Comparison of ENCODE assay signal across 26 cellular contexts in genomic region chrX:5746231-5746630, GRCh38.
"Had no signal": no experiment of that assay in that cellular context is flagged by ENCODE, and none has a peak within 500 bp of the region (broad histone marks: within the 10 kb centered on the region; RNA-seq: fewer than 3 reads in every experiment).

No MANE protein-coding gene starts in this region.

- H3K27me3 Mint-ChIP-seq: naive thymus-derived CD8-positive, alpha-beta T cell; stimulated activated naive B cell treated with anti-CD40 and anti-IgM and Interleukin-4, amounts not matched to agents 10 μg/mL and 1 μg/mL and 100 μg/mL, for 72 hours had no signal

- H3K4me3 ChIP-seq: hepatocyte, left ventricle myocardium inferior, lung, ovary, prostate gland, skin epidermis, suprapubic skin, thoracic aorta, tibial artery, upper lobe of right lung had no signal

- H3K27ac Mint-ChIP-seq: naive thymus-derived CD8-positive, alpha-beta T cell; nephron; stimulated activated naive B cell treated with anti-CD40 and anti-IgM and Interleukin-4, amounts not matched to agents 10 μg/mL and 1 μg/mL and 100 μg/mL, for 72 hours had no signal

- H3K4me1 ChIP-seq: left ventricle myocardium inferior, prostate gland, suprapubic skin, tibial artery, upper lobe of right lung had no signal

- H3K4me2 ChIP-seq: hepatocyte had no signal

- H3K27me3 ChIP-seq: hepatocyte, ovary, suprapubic skin, tibial artery, upper lobe of right lung had no signal

- H3K27ac ChIP-seq: hepatocyte, left ventricle myocardium inferior, ovary, prostate gland, skin epidermis, suprapubic skin, thoracic aorta, tibial artery, upper lobe of right lung had no signal

- H3K9me3 ChIP-seq: ovary, prostate gland, suprapubic skin, thoracic aorta, tibial artery, upper lobe of right lung had no signal

- H3K36me3 Mint-ChIP-seq: naive thymus-derived CD8-positive, alpha-beta T cell had no signal

- H3K9me3 Mint-ChIP-seq: nephron had no signal

- DNase-seq: islet precursor cell; left ventricle myocardium inferior; mesenchymal stem cell; naive thymus-derived CD8-positive, alpha-beta T cell; ovary; posterior cingulate gyrus; retina; right cardiac atrium; stimulated activated CD4-positive, alpha-beta T cell treated with anti-CD3 and anti-CD28 coated beads, Interleukin-12 subunit alpha, Interleukin-12 subunit beta, amount 100 ng/mL, for 4 hours; stimulated activated CD4-positive, alpha-beta T cell treated with anti-CD3 and anti-CD28 coated beads, Interleukin-15, amount 100 ng/mL, for 24 hours; stimulated activated CD4-positive, alpha-beta T cell treated with anti-CD3 and anti-CD28 coated beads, Interleukin-2, amount 100 ng/mL, for 24 hours; stimulated activated CD4-positive, alpha-beta T cell treated with anti-CD3 and anti-CD28 coated beads, Interleukin-4, amount 100 ng/mL, for 1 hour; stimulated activated naive B cell treated with anti-CD40 and anti-IgM and Interleukin-4, amounts not matched to agents 10 μg/mL and 1 μg/mL and 100 μg/mL, for 72 hours; stimulated activated naive CD8-positive, alpha-beta T cell treated with anti-CD3 and anti-CD28 coated beads, Interleukin-15, Interleukin-2, amounts not matched to agents 100 U/mL and 50 U/mL, for 24 hours; tibial artery; trophoblast cell; upper lobe of right lung had no signal

- H3K36me3 ChIP-seq: left ventricle myocardium inferior, ovary, prostate gland, suprapubic skin, thoracic aorta, tibial artery, upper lobe of right lung had no signal

- H3K4me3 Mint-ChIP-seq: naive thymus-derived CD8-positive, alpha-beta T cell; nephron; neural crest cell; stimulated activated naive B cell treated with anti-CD40 and anti-IgM and Interleukin-4, amounts not matched to agents 10 μg/mL and 1 μg/mL and 100 μg/mL, for 72 hours had no signal

- H3K4me1 Mint-ChIP-seq: naive thymus-derived CD8-positive, alpha-beta T cell; stimulated activated naive B cell treated with anti-CD40 and anti-IgM and Interleukin-4, amounts not matched to agents 10 μg/mL and 1 μg/mL and 100 μg/mL, for 72 hours had no signal

- ATAC-seq: naive thymus-derived CD8-positive, alpha-beta T cell; right cardiac atrium; sciatic nerve; stimulated activated naive B cell treated with anti-CD40 and anti-IgM and Interleukin-4, amounts not matched to agents 10 μg/mL and 1 μg/mL and 100 μg/mL, for 72 hours; stimulated activated naive CD8-positive, alpha-beta T cell treated with anti-CD3 and anti-CD28 coated beads, Interleukin-15, Interleukin-2, amounts not matched to agents 100 U/mL and 50 U/mL, for 24 hours; upper lobe of right lung had no signal
